ENCODE assay signal across 24 cellular contexts in genomic region chr14:50380455-50380854, GRCh38.
"Had no signal": no experiment of that assay in that cellular context is flagged by ENCODE, and none has a peak within 500 bp of the region (broad histone marks: within the 10 kb centered on the region; RNA-seq: fewer than 3 reads in every experiment).

No MANE protein-coding gene starts in this region.

- DNase-seq: naive thymus-derived CD4-positive, alpha-beta T cell; natural killer cell; occipital lobe; ovary; posterior cingulate gyrus; psoas muscle; right cardiac atrium; stimulated activated CD4-positive, alpha-beta T cell treated with anti-CD3 and anti-CD28 coated beads, Interleukin-15, amount 100 ng/mL, for 24 hours; stimulated activated CD4-positive, alpha-beta T cell treated with anti-CD3 and anti-CD28 coated beads, Interleukin-2, amount 100 ng/mL, for 24 hours; stimulated activated CD4-positive, alpha-beta T cell treated with anti-CD3 and anti-CD28 coated beads, Interleukin-2, amount 100 ng/mL, for 48 hours; stimulated activated CD4-positive, alpha-beta T cell treated with anti-CD3 and anti-CD28 coated beads, Interleukin-4, amount 100 ng/mL, for 24 hours; stimulated activated naive B cell treated with anti-CD40 and anti-IgM and Interleukin-4, amounts not matched to agents 10 μg/mL and 1 μg/mL and 100 μg/mL, for 72 hours; stimulated activated naive CD4-positive, alpha-beta T cell treated with Interleukin-2 at 50 U/mL for 16 hours; stomach; thyroid gland; trophoblast cell; upper lobe of left lung; uterus had no signal

- H3K4me3 ChIP-seq: neural progenitor cell, ovary, psoas muscle, skin epidermis, smooth muscle cell, stomach, thoracic aorta, thyroid gland, tibial nerve, upper lobe of left lung, uterus had no signal

- H3K36me3 ChIP-seq: neural progenitor cell, ovary, stomach, thoracic aorta, thyroid gland, uterus had no signal

- H3K9me3 ChIP-seq: ovary, psoas muscle, stomach, thoracic aorta, thyroid gland, tibial nerve, upper lobe of left lung, uterus had no signal

- H3K4me1 ChIP-seq: parathyroid adenoma, psoas muscle, thyroid gland, tibial nerve, upper lobe of left lung, uterus had no signal

- H3K27ac ChIP-seq: neural progenitor cell, ovary, parathyroid adenoma, psoas muscle, stomach, thoracic aorta, thyroid gland, tibial nerve, upper lobe of left lung, uterus had no signal
